In the genomic region with DNA sequence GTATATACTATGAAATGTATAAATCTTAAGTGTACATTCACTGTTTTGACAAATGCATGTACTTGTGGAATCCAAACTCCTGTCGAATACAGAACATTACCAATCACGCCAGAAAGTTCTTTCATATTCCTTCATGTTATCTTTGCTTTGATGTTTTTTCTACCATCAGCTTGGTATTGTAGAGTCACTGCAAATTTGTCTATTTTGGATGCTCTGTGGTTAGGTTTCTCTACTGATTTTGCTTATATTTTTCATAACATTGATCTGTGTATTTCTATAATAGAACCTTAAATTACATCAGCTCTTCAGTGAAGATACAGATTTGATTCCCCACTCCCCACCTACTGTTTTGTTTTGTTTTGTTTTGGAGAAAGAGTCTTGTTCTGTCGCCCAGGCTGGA, we compare ENCODE assay signal across 10 cellular contexts.
"Had no signal": no experiment of that assay in that cellular context is flagged by ENCODE, and none has a peak within 500 bp of the region (broad histone marks: within the 10 kb centered on the region; RNA-seq: fewer than 3 reads in every experiment).

No MANE protein-coding gene starts in this region.

- H3K9me3 Mint-ChIP-seq: GM23338, H9, HFFc6 had no signal

- H3K4me1 Mint-ChIP-seq: GM23338, H9 had no signal

- FAIRE-seq: H1 had no signal

- H3K4me3 Mint-ChIP-seq: GM23338, H9, HFFc6 had no signal

- H3K27ac Mint-ChIP-seq: GM23338, H9, HFFc6 had no signal

- ATAC-seq: GM23338, HCT116 had no signal

- H3K9ac ChIP-seq: GM23248 had no signal

- DNase-seq: GM23248, GOT3, H7, H9, HCEC 1CT, HFFc6 had no signal

- H3K27ac ChIP-seq: GM23248 had no signal

- H3K9me3 ChIP-seq: HAP-1 had no signal

- H3K4me2 ChIP-seq: GM23338 had no signal

- H2AFZ ChIP-seq: GM23248, GM23338 had no signal

- H3K4me3 ChIP-seq: GM23248, GM23338, HAP-1 had no signal
